In the genomic region with DNA sequence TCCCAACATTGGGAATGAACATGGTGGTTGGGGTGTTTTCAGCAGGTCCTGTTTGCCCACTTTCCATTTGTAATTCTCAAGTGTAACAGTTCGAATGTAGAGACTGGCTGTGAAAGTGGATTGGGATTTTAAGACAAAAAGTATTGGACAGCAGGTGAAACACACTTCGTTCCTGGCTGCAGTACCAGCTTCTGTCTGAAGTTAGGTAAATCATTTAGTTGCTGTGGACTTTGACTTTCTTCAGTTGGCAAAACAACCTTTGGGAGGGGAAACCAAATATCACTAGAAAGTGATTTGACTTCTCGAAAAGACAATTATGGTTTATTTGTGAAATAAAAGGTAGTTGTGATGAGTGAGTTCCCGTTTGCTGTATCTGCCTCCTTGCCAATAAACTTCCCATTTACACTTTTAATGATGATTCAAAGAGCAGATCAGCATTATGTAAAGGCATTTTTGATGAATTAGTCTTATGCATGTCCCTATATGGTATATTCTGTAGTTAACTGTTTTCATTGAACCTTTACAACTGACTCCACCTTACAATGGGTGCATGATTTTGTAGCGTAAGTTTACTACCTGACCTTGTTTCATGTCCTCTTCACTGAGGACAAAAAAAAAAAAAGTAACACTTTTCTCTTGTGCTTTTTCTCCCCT, we compare ENCODE assay signal across 1 cellular context.
TF ChIP-seq lines count a peak whose summit lies in the region.

No MANE protein-coding gene starts in this region.

TF ChIP-seq in GM23338, 12 proteins besides CTCF, POLR2A, EP300 and RAD21 (continued from another document):
- TF ChIP-seq, protein P1, sequence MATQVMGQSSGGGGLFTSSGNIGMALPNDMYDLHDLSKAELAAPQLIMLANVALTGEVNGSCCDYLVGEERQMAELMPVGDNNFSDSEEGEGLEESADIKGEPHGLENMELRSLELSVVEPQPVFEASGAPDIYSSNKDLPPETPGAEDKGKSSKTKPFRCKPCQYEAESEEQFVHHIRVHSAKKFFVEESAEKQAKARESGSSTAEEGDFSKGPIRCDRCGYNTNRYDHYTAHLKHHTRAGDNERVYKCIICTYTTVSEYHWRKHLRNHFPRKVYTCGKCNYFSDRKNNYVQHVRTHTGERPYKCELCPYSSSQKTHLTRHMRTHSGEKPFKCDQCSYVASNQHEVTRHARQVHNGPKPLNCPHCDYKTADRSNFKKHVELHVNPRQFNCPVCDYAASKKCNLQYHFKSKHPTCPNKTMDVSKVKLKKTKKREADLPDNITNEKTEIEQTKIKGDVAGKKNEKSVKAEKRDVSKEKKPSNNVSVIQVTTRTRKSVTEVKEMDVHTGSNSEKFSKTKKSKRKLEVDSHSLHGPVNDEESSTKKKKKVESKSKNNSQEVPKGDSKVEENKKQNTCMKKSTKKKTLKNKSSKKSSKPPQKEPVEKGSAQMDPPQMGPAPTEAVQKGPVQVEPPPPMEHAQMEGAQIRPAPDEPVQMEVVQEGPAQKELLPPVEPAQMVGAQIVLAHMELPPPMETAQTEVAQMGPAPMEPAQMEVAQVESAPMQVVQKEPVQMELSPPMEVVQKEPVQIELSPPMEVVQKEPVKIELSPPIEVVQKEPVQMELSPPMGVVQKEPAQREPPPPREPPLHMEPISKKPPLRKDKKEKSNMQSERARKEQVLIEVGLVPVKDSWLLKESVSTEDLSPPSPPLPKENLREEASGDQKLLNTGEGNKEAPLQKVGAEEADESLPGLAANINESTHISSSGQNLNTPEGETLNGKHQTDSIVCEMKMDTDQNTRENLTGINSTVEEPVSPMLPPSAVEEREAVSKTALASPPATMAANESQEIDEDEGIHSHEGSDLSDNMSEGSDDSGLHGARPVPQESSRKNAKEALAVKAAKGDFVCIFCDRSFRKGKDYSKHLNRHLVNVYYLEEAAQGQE (IDR thresholded peaks at IDR 0.05; ENCODE audit: unreplicated experiment), result no peak
- no peak for TF ChIP-seq EZH2 (IDR thresholded peaks at IDR 0.05; ENCODE audit: low read depth, unreplicated experiment)
